ENCODE assay signal across 1 cellular context in genomic region chr19:35105047-35105410, GRCh38.
TF ChIP-seq lines count a peak whose summit lies in the region.

No MANE protein-coding gene starts in this region.

TF ChIP-seq in H1, 55 proteins besides CTCF, POLR2A, EP300 and RAD21:
- TF ChIP-seq TCF12 (IDR thresholded peaks at IDR 0.05; ENCODE audit: low read depth, low read length): no peak
- no peak for TF ChIP-seq ZNF274 (IDR thresholded peaks at IDR 0.05; ENCODE audit: borderline replicate concordance, extremely low read depth, low read length)
- no peak for TF ChIP-seq HDAC6 (IDR thresholded peaks at IDR 0.05; ENCODE audit: low read depth, low read length)
- no peak for TF ChIP-seq SP2 (IDR thresholded peaks at IDR 0.05; ENCODE audit: low read length)
- no peak for TF ChIP-seq SP1 (IDR thresholded peaks at IDR 0.05; ENCODE audit: low read depth, low read length)
- no peak for TF ChIP-seq CREB1 (IDR thresholded peaks at IDR 0.05)
- no peak for TF ChIP-seq CHD2 (IDR thresholded peaks at IDR 0.05; ENCODE audit: low read length)
- TF ChIP-seq POLR2AphosphoS5 (IDR thresholded peaks at IDR 0.05; ENCODE audit: low read depth, low read length): no peak
- no peak for TF ChIP-seq SIN3A (conservative IDR thresholded peaks at IDR 0.05 in 1 of 2, IDR thresholded peaks at IDR 0.05 in 1 of 2; ENCODE audit: low read depth in 1 of 2, low read length in 2 of 2)
- no peak for TF ChIP-seq GABPA (IDR thresholded peaks at IDR 0.05; ENCODE audit: borderline replicate concordance, insufficient read depth, low read length)
- no peak for TF ChIP-seq MAX (IDR thresholded peaks at IDR 0.05)
- no peak for TF ChIP-seq PHF8 (conservative IDR thresholded peaks at IDR 0.05; ENCODE audit: low read depth, low read length)
- no peak for TF ChIP-seq ATF2 (IDR thresholded peaks at IDR 0.05; ENCODE audit: low read length)
- no peak for TF ChIP-seq SIX5 (IDR thresholded peaks at IDR 0.05; ENCODE audit: low read depth, low read length)
